In the genomic region with DNA sequence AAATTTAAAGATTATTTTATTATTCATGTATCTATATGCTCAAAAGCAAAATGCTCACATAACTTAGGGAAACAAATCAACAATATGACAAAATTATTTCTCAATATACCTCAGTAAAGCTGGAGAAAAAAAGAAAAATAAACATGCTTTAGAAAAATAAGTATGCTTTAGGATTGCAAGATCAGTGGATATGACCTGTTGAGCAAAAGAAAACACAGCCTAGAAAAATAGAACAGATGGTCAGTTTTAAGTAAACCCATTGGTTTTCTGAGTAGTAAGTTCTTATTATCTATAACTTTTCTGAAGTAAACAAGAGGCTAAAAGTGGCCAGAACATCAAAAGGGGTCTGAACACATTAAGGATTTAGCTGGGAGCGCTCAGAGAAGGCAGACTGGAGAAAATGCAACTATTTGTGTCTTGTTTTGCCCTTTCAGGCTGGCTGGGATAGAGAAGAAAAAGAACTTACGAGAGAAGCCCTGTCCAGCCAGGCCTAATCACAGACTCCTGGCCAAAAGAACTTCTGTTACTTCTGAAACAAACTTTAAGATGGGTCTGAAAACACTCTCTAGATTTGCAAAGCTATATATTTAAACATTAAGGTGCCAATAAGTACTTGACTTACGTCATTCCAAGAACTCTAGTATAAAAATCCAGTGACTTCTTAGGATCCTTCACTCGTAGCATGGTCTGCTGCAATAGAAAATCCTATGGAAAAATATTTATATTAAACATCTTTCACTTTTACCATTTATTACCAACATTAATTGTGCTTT, we compare ENCODE assay signal across 37 cellular contexts. TPM values are rescaled to one million over a fixed set of nuclear protein-coding genes. Genes with fewer than 3 reads are reported as not detected.
A peak's percentile ranks its signal among the peaks of the same experiment; 100 is the strongest.
DNase-seq lines count a peak whose midpoint lies in the region; ATAC-seq, FAIRE-seq and TF ChIP-seq lines count a peak whose summit lies in the region.
"Had no signal": no experiment of that assay in that cellular context is flagged by ENCODE, and none has a peak within 500 bp of the region (broad histone marks: within the 10 kb centered on the region; RNA-seq: fewer than 3 reads in every experiment).

No MANE protein-coding gene starts in this region.

- H4K20me1 ChIP-seq in GM23338 (replicated peaks; ENCODE audit: insufficient read depth) (peaks cover 34% of the 10 kb centered on the region), HepG2 (ENCODE audit: insufficient read depth, low read length) (peaks cover 30% of the 10 kb centered on the region)

- H3K9me2 ChIP-seq in GM23338 (ENCODE audit: insufficient read depth): no peaks in the 10 kb centered on the region
- H3K9me2 ChIP-seq: SK-N-SH had no signal

- ATAC-seq in GM23338: no peak
- no peak for ATAC-seq in HepG2
- ATAC-seq in GM19397 (IDR thresholded peaks at IDR 0.05; ENCODE audit: unreplicated experiment): no peak
- ATAC-seq in stimulated activated memory B cell treated with anti-CD40 and anti-IgM and Interleukin-4, amounts not matched to agents 10 μg/mL and 1 μg/mL and 100 μg/mL, for 72 hours: no peak
- ATAC-seq: activated T-cell treated with anti-CD3 and anti-CD28 coated beads, Interleukin-2, amount 50 U/mL, for 72 hours had no signal

- H3K4me2 ChIP-seq in GM23338 (no peak overlapping the region), HepG2 (ENCODE audit: low read depth, low read length) (no peak overlapping the region)
- H3K4me2 ChIP-seq: SK-N-SH had no signal

- FAIRE-seq in HepG2 (lab: Jason Lieb, UNC): no peak
- FAIRE-seq: TTC549 had no signal

- H3K4me1 ChIP-seq in GM23338 (ENCODE audit: insufficient read depth) (no peaks in the 10 kb centered on the region), HepG2 (ENCODE audit: insufficient read depth, low read length) (peaks cover 33% of the 10 kb centered on the region)

- TF ChIP-seq POLR2A in HepG2 (IDR thresholded peaks at IDR 0.05; ENCODE audit: insufficient read depth in 1 of 2, low read depth in 2 of 2, low read length in 2 of 2): no peak

- intact Hi-C loops in HepG2 (cut with micrococcal nuclease; ENCODE audit: unreplicated experiment): no loop called here

- no peaks in the 10 kb centered on the region for H3K9me3 ChIP-seq in HepG2 (ENCODE audit: low read length)
- H3K9me3 ChIP-seq: adrenal gland, neutrophil, sigmoid colon, SK-N-SH, upper lobe of left lung had no signal

- TF ChIP-seq CTCF in GM23338 (conservative IDR thresholded peaks at IDR 0.05; ENCODE audit: low read depth in 2 of 2) (no peak), HepG2 (CRISPR knock-in tag; IDR thresholded peaks at IDR 0.05) (no peak)

- H3K4me3 ChIP-seq in GM23338: no peak overlapping the region
- H3K4me3 ChIP-seq in HepG2 (replicated peaks in 1 of 3; ENCODE audit: insufficient read depth in 1 of 3, low read depth in 2 of 3, low read length in 3 of 3): no peak overlapping the region
- H3K4me3 ChIP-seq: adrenal gland, coronary artery, sigmoid colon, upper lobe of left lung had no signal

- 94% methylated on average over 4 of the region's 4 CpGs for WGBS in HepG2 (ENCODE audit: low lambda C conversion rate)

- H2AFZ ChIP-seq in GM23338 (no peak overlapping the region), HepG2 (ENCODE audit: low read length) (no peak overlapping the region)

- no peak overlapping the region for H3K9ac ChIP-seq in HepG2 (ENCODE audit: insufficient read depth, low read depth, low read length)
- H3K9ac ChIP-seq: SK-N-SH had no signal

- TF ChIP-seq EP300 in HepG2 (IDR thresholded peaks at IDR 0.05; ENCODE audit: low read depth in 2 of 2, low read length in 2 of 2): no peak
- TF ChIP-seq EP300 in HepG2 (CRISPR knock-in tag; IDR thresholded peaks at IDR 0.05; ENCODE audit: borderline replicate concordance): no peak

- POLR2A ChIA-PET in HepG2 (lab: Yijun Ruan, JAX): no interaction called here

- H3K79me2 ChIP-seq in GM23338 (replicated peaks; ENCODE audit: insufficient read depth): peaks cover 57% of the 10 kb centered on the region
- H3K79me2 ChIP-seq in HepG2 (ENCODE audit: insufficient read depth, low read length): peaks cover 25% of the 10 kb centered on the region

- no peak overlapping the region for H3K27ac Mint-ChIP-seq in GM23338
- H3K27ac Mint-ChIP-seq in stimulated activated memory B cell treated with anti-CD40 and anti-IgM and Interleukin-4, amounts not matched to agents 10 μg/mL and 1 μg/mL and 100 μg/mL, for 72 hours: no peak overlapping the region
- H3K27ac Mint-ChIP-seq: HFFc6, progenitor cell of endocrine pancreas had no signal

- in situ Hi-C loops in HepG2 (cut with HindIII; ENCODE audit: extremely low pct_ligation_motif_present, low pct_unique_long_range_greater_than_20kb): no loop called here

- H3F3A ChIP-seq in GM23338 (replicated peaks; ENCODE audit: low read depth): no peaks in the 10 kb centered on the region

- no peak for TF ChIP-seq RAD21 in HepG2 (CRISPR knock-in tag; IDR thresholded peaks at IDR 0.05)

- H3K27ac ChIP-seq in GM23338 (ENCODE audit: low read depth) (peak overlapping the region; percentile 29; the same call in 1 of the 2 replicates), caudate nucleus (ENCODE audit: low read depth, low read length) (peak overlapping the region; percentile 30), HepG2 (ENCODE audit: extremely low read length, insufficient read depth, low read length) (peak overlapping the region; percentile 17)
- H3K27ac ChIP-seq: adrenal gland, brain microvascular endothelial cell, coronary artery, epithelial cell of prostate, neutrophil, sigmoid colon, upper lobe of left lung had no signal

- CTCF ChIA-PET in HepG2 (lab: Yijun Ruan, JAX; ENCODE audit: low intra/inter-chr PET ratio, low total read pairs): no interaction called here

- BruUV-seq in HepG2 (replicated peaks; lab: Mats Ljungman, UMichigan): no TSS peak

- H3K27me3 ChIP-seq in GM23338 (ENCODE audit: insufficient read depth) (no peaks in the 10 kb centered on the region), HepG2 (ENCODE audit: control insufficient read depth in 1 of 2, insufficient read depth in 2 of 2, low read length in 2 of 2) (no peaks in the 10 kb centered on the region)
- H3K27me3 ChIP-seq: adrenal gland, brain microvascular endothelial cell, neutrophil, sigmoid colon, upper lobe of left lung had no signal

- H3K9me3 Mint-ChIP-seq in GM23338: no peaks in the 10 kb centered on the region
- H3K9me3 Mint-ChIP-seq in stimulated activated memory B cell treated with anti-CD40 and anti-IgM and Interleukin-4, amounts not matched to agents 10 μg/mL and 1 μg/mL and 100 μg/mL, for 72 hours: no peaks in the 10 kb centered on the region
- H3K9me3 Mint-ChIP-seq: activated T-cell treated with anti-CD3 and anti-CD28 coated beads, Interleukin-2, amount 50 U/mL, for 72 hours; CD4-positive, alpha-beta memory T cell; HFFc6; immature natural killer cell; naive B cell had no signal

- H3K36me3 ChIP-seq in GM23338 (ENCODE audit: insufficient read depth): peaks cover 20% of the 10 kb centered on the region; the same call in 1 of the 2 replicates
- peaks cover 2 to 37% of the 10 kb centered on the region in 2 experiments for H3K36me3 ChIP-seq in HepG2 (replicated peaks in 1 of 2; ENCODE audit: control insufficient read depth in 1 of 2, insufficient read depth in 2 of 2, low read length in 2 of 2)

- no peak overlapping the region for H3K4me3 Mint-ChIP-seq in GM23338
- no peak overlapping the region for H3K4me3 Mint-ChIP-seq in stimulated activated memory B cell treated with anti-CD40 and anti-IgM and Interleukin-4, amounts not matched to agents 10 μg/mL and 1 μg/mL and 100 μg/mL, for 72 hours
- H3K4me3 Mint-ChIP-seq: activated T-cell treated with anti-CD3 and anti-CD28 coated beads, Interleukin-2, amount 50 U/mL, for 72 hours; CD4-positive, alpha-beta memory T cell; HFFc6; immature natural killer cell had no signal

- H3K27me3 Mint-ChIP-seq in GM23338 (ENCODE audit: insufficient read depth, low read depth, poor library complexity): peaks cover 2% of the 10 kb centered on the region
- no peaks in the 10 kb centered on the region for H3K27me3 Mint-ChIP-seq in stimulated activated memory B cell treated with anti-CD40 and anti-IgM and Interleukin-4, amounts not matched to agents 10 μg/mL and 1 μg/mL and 100 μg/mL, for 72 hours
- H3K27me3 Mint-ChIP-seq: CD4-positive, alpha-beta memory T cell; naive B cell; progenitor cell of endocrine pancreas had no signal

- DNase-seq in GM23338 (ENCODE audit: low spot score) (no peak), caudate nucleus (lab: John Stamatoyannopoulos, UW) (no peak), HepG2 (ENCODE audit: low spot score) (no peak), superior temporal gyrus (ENCODE audit: extremely low spot score) (peak; percentile 35)
- DNase-seq in stimulated activated CD4-positive, alpha-beta T cell treated with anti-CD3 and anti-CD28 coated beads, Interleukin-2, amount 100 ng/mL, for 24 hours: no peak
- DNase-seq: activated CD4-positive, alpha-beta T cell treated with anti-CD3 and anti-CD28 coated beads, Interleukin-2, amount 50 U/mL, for 48 hours; activated CD4-positive, CD25-positive, alpha-beta regulatory T cell; activated T-cell treated with anti-CD3 and anti-CD28 coated beads, Interleukin-2, amount 50 U/mL, for 72 hours; AML-193; brain microvascular endothelial cell; CD4-positive, alpha-beta memory T cell; effector memory CD4-positive, alpha-beta T cell; GOT3; HFFc6; immature natural killer cell; midbrain; naive B cell; NCI-H1092 treated with DMSO at 0.1 percent for 48 hours; NCI-H187 treated with DMSO at 0.1 percent for 48 hours; NCI-H2171 treated with DMSO at 0.1 percent for 48 hours; NCI-H510A; sigmoid colon; SK-N-SH; stimulated activated CD4-positive, alpha-beta T cell treated with anti-CD3 and anti-CD28 coated beads, Interleukin-4, amount 100 ng/mL, for 4 hours; upper lobe of left lung had no signal

- H3K36me3 Mint-ChIP-seq in GM23338 (ENCODE audit: low read depth): peaks cover 26% of the 10 kb centered on the region
- peaks cover 18% of the 10 kb centered on the region for H3K36me3 Mint-ChIP-seq in stimulated activated memory B cell treated with anti-CD40 and anti-IgM and Interleukin-4, amounts not matched to agents 10 μg/mL and 1 μg/mL and 100 μg/mL, for 72 hours

- H3K4me1 Mint-ChIP-seq in GM23338: peaks cover 10% of the 10 kb centered on the region
- peaks cover 37% of the 10 kb centered on the region for H3K4me1 Mint-ChIP-seq in stimulated activated memory B cell treated with anti-CD40 and anti-IgM and Interleukin-4, amounts not matched to agents 10 μg/mL and 1 μg/mL and 100 μg/mL, for 72 hours

RNA-seq across cellular contexts. Expression of a gene that starts 16.5 kb away (rescaled TPM):
- 273 and 281 TPM in 2 replicates for total RNA-seq in GM23338 (2014; rRNA removed; shearing (Covaris generic))
- polyA plus RNA-seq in GM23338 (2016; fragmentation: Nextera tagmentation; extraction: Ambion mirVana) (224 and 273 TPM in 2 replicates), HepG2 (2011; rRNA removed) (55.0 and 77.1 TPM in 2 replicates)
- total RNA-seq in HepG2 (2016; rRNA removed; fragmentation: Illumina TruSeq; extraction: Trizol): 177 and 282 TPM in 2 replicates
- total RNA-seq in HepG2 (2016; cell fraction: cytosol; rRNA removed; fragmentation: Illumina TruSeq; extraction: Trizol; ENCODE audit: low read depth): 25.6 and 26.7 TPM in 2 replicates
- total RNA-seq in HepG2 (2016; cell fraction: insoluble cytoplasmic fraction; rRNA removed; fragmentation: Illumina TruSeq; extraction: Trizol): 176 and 303 TPM in 2 replicates
- 87.3 and 99.8 TPM in 2 replicates for total RNA-seq in HepG2 (2016; cell fraction: membrane; rRNA removed; fragmentation: Illumina TruSeq; extraction: Trizol)
- total RNA-seq in HepG2 (2016; cell fraction: nucleus; rRNA removed; fragmentation: Illumina TruSeq; extraction: Trizol): 82.3 and 88.7 TPM in 2 replicates
- 36.6 and 63.7 TPM in 2 replicates for polyA plus RNA-seq in HepG2 (2011; cell fraction: cytosol; rRNA removed)
- polyA plus RNA-seq in HepG2 (2011; cell fraction: nucleus; rRNA removed): 8.3 and 11.4 TPM in 2 replicates
- polyA plus RNA-seq in HepG2 (2012): 99.9 and 146 TPM in 2 replicates
- 29.9 and 32.0 TPM in 2 replicates for polyA plus RNA-seq in HepG2 (2016; cell fraction: cytosol; fragmentation: Illumina TruSeq; extraction: Trizol; ENCODE audit: low read depth)
- polyA plus RNA-seq in HepG2 (2016; cell fraction: insoluble cytoplasmic fraction; fragmentation: Illumina TruSeq; extraction: Trizol; ENCODE audit: low read depth): 301 and 355 TPM in 2 replicates
- 81.5 and 87.4 TPM in 2 replicates for polyA plus RNA-seq in HepG2 (2016; cell fraction: membrane; fragmentation: Illumina TruSeq; extraction: Trizol; ENCODE audit: low read depth)
- 112 and 115 TPM in 2 replicates for polyA plus RNA-seq in HepG2 (2016; cell fraction: nucleus; fragmentation: Illumina TruSeq; extraction: Trizol; ENCODE audit: insufficient read depth, low read depth)
- polyA minus RNA-seq in HepG2 (2011; rRNA and poly(A)+ RNA removed; ENCODE audit: low replicate concordance): 18.4 and 27.9 TPM in 2 replicates
- polyA minus RNA-seq in HepG2 (2011; cell fraction: cytosol; rRNA and poly(A)+ RNA removed): 37.8 and 41.0 TPM in 2 replicates
- 15.6 and 21.0 TPM in 2 replicates for polyA minus RNA-seq in HepG2 (2011; cell fraction: nucleus; rRNA and poly(A)+ RNA removed)

RNA-seq across cellular contexts. Expression of a gene that starts 28.7 kb away (rescaled TPM):
- not detected in 2 replicates for total RNA-seq in GM23338 (2014; rRNA removed; shearing (Covaris generic))
- 0.02 TPM in 1 of 2 replicates, not detected in the other for polyA plus RNA-seq in GM23338 (2016; fragmentation: Nextera tagmentation; extraction: Ambion mirVana)
- total RNA-seq in HepG2 (2016; rRNA removed; fragmentation: Illumina TruSeq; extraction: Trizol): not detected in 2 replicates
- total RNA-seq in HepG2 (2016; cell fraction: cytosol; rRNA removed; fragmentation: Illumina TruSeq; extraction: Trizol; ENCODE audit: low read depth): not detected in 2 replicates
- not detected in 2 replicates for total RNA-seq in HepG2 (2016; cell fraction: insoluble cytoplasmic fraction; rRNA removed; fragmentation: Illumina TruSeq; extraction: Trizol)
- not detected in 2 replicates for total RNA-seq in HepG2 (2016; cell fraction: membrane; rRNA removed; fragmentation: Illumina TruSeq; extraction: Trizol)
- total RNA-seq in HepG2 (2016; cell fraction: nucleus; rRNA removed; fragmentation: Illumina TruSeq; extraction: Trizol): not detected in 2 replicates
- not detected in 2 replicates for polyA plus RNA-seq in HepG2 (2011; rRNA removed)
- not detected in 2 replicates for polyA plus RNA-seq in HepG2 (2011; cell fraction: cytosol; rRNA removed)
- polyA plus RNA-seq in HepG2 (2011; cell fraction: nucleus; rRNA removed): not detected in 2 replicates
- polyA plus RNA-seq in HepG2 (2012): not detected in 2 replicates
- polyA plus RNA-seq in HepG2 (2016; cell fraction: cytosol; fragmentation: Illumina TruSeq; extraction: Trizol; ENCODE audit: low read depth): not detected in 2 replicates
- not detected in 2 replicates for polyA plus RNA-seq in HepG2 (2016; cell fraction: insoluble cytoplasmic fraction; fragmentation: Illumina TruSeq; extraction: Trizol; ENCODE audit: low read depth)
- polyA plus RNA-seq in HepG2 (2016; cell fraction: membrane; fragmentation: Illumina TruSeq; extraction: Trizol; ENCODE audit: low read depth): not detected in 2 replicates
- polyA plus RNA-seq in HepG2 (2016; cell fraction: nucleus; fragmentation: Illumina TruSeq; extraction: Trizol; ENCODE audit: insufficient read depth, low read depth): not detected in 2 replicates
- not detected in 2 replicates for polyA minus RNA-seq in HepG2 (2011; rRNA and poly(A)+ RNA removed; ENCODE audit: low replicate concordance)
- not detected in 2 replicates for polyA minus RNA-seq in HepG2 (2011; cell fraction: cytosol; rRNA and poly(A)+ RNA removed)
- polyA minus RNA-seq in HepG2 (2011; cell fraction: nucleus; rRNA and poly(A)+ RNA removed): not detected in 2 replicates
- total RNA-seq: adrenal gland, HFFc6, HT-29, M059J, OCI-LY7, sigmoid colon, subcutaneous adipose tissue had no signal
- polyA plus RNA-seq: immature natural killer cell, SK-N-SH had no signal

RNA-seq across cellular contexts. Expression of a gene that starts 46.7 kb away (rescaled TPM):
- total RNA-seq in GM23338 (2014; rRNA removed; shearing (Covaris generic)): 4.7 and 5.3 TPM in 2 replicates
- polyA plus RNA-seq in GM23338 (2016; fragmentation: Nextera tagmentation; extraction: Ambion mirVana): 3.2 and 4.2 TPM in 2 replicates
- 1.8 and 3.0 TPM in 2 replicates for total RNA-seq in HepG2 (2016; rRNA removed; fragmentation: Illumina TruSeq; extraction: Trizol)
- 9.0 and 9.2 TPM in 2 replicates for total RNA-seq in HepG2 (2016; cell fraction: cytosol; rRNA removed; fragmentation: Illumina TruSeq; extraction: Trizol; ENCODE audit: low read depth)
- total RNA-seq in HepG2 (2016; cell fraction: insoluble cytoplasmic fraction; rRNA removed; fragmentation: Illumina TruSeq; extraction: Trizol): 1.9 and 2.7 TPM in 2 replicates
- 6.2 and 6.3 TPM in 2 replicates for total RNA-seq in HepG2 (2016; cell fraction: membrane; rRNA removed; fragmentation: Illumina TruSeq; extraction: Trizol)
- total RNA-seq in HepG2 (2016; cell fraction: nucleus; rRNA removed; fragmentation: Illumina TruSeq; extraction: Trizol): 3.9 and 4.3 TPM in 2 replicates
- polyA plus RNA-seq in HepG2 (2011; rRNA removed): 1.2 TPM in 2 replicates
- polyA plus RNA-seq in HepG2 (2011; cell fraction: cytosol; rRNA removed): 0.43 and 0.58 TPM in 2 replicates
- polyA plus RNA-seq in HepG2 (2011; cell fraction: nucleus; rRNA removed): 1.1 and 1.7 TPM in 2 replicates
- polyA plus RNA-seq in HepG2 (2012): 0.68 and 0.76 TPM in 2 replicates
- 0.05 TPM in 2 replicates for polyA plus RNA-seq in HepG2 (2016; cell fraction: cytosol; fragmentation: Illumina TruSeq; extraction: Trizol; ENCODE audit: low read depth)
- 1.0 and 1.4 TPM in 2 replicates for polyA plus RNA-seq in HepG2 (2016; cell fraction: insoluble cytoplasmic fraction; fragmentation: Illumina TruSeq; extraction: Trizol; ENCODE audit: low read depth)
- polyA plus RNA-seq in HepG2 (2016; cell fraction: membrane; fragmentation: Illumina TruSeq; extraction: Trizol; ENCODE audit: low read depth): 0.11 and 0.13 TPM in 2 replicates
- polyA plus RNA-seq in HepG2 (2016; cell fraction: nucleus; fragmentation: Illumina TruSeq; extraction: Trizol; ENCODE audit: insufficient read depth, low read depth): 0.85 and 1.1 TPM in 2 replicates
- 4.7 and 8.0 TPM in 2 replicates for polyA minus RNA-seq in HepG2 (2011; rRNA and poly(A)+ RNA removed; ENCODE audit: low replicate concordance)
- polyA minus RNA-seq in HepG2 (2011; cell fraction: cytosol; rRNA and poly(A)+ RNA removed): 2.0 and 2.2 TPM in 2 replicates
- polyA minus RNA-seq in HepG2 (2011; cell fraction: nucleus; rRNA and poly(A)+ RNA removed): 18.9 and 26.6 TPM in 2 replicates
